In the genomic region with DNA sequence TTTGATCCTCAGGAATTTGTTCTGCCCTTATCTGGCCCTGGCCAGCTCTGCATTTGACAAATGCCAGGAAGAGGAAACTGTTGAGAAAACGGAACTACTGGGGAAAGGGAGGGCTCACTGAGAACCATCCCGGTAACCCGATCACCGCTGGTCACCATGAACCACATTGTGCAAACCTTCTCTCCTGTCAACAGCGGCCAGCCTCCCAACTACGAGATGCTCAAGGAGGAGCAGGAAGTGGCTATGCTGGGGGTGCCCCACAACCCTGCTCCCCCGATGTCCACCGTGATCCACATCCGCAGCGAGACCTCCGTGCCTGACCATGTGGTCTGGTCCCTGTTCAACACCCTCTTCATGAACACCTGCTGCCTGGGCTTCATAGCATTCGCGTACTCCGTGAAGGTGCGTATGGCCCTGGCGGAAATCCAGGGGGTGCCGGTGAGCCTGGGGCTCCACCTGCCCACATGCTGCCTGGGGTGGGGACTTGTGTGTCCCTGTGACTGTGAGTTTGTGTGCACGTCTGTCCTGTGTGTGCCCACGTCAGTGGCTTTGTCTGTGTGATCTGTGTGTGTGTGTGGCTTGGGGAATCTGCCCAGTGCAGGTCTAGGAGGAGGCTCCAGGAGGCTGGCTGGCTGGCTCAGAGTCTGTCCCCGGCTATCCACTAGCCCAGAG, we compare ENCODE assay signal across 8 cellular contexts. TPM values are rescaled to one million over a fixed set of nuclear protein-coding genes. Genes with fewer than 3 reads are reported as not detected.
DNase-seq lines count a peak whose midpoint lies in the region; ATAC-seq, FAIRE-seq and TF ChIP-seq lines count a peak whose summit lies in the region.
"Not testable (repeated sequence)": the region's sequence is repeated elsewhere in the genome, so short reads cannot be mapped to it uniquely, and the experiment has no call there.

No MANE protein-coding gene starts in this region.

- H3K27ac ChIP-seq in KOPT-K1 (ENCODE audit: low read depth, low read length, poor library complexity, severe bottlenecking) (peak overlapping the region; percentile 23), endothelial cell of umbilical vein (ENCODE audit: insufficient read depth, low read depth, low read length) (peak overlapping the region; percentile 6), layer of hippocampus (ENCODE audit: low read depth, low read length) (peak overlapping the region; percentile 49), psoas muscle (peak overlapping the region; percentile 55), uterus (peak overlapping the region; percentile 88 to 93)

- peak; percentile 94 for FAIRE-seq in endothelial cell of umbilical vein (lab: Jason Lieb, UNC)

- in situ Hi-C loops in SK-MEL-5 (cut with HindIII; ENCODE audit: low pct_unique_long_range_greater_than_20kb, low sequenced_read_pairs): not testable (repeated sequence)

- H3K27ac Mint-ChIP-seq in activated naive CD4-positive, alpha-beta T cell treated with anti-CD3 and anti-CD28 coated beads for 36 hours: peak overlapping the region; percentile 97

- H3K36me3 ChIP-seq in GM06990 (ENCODE audit: control insufficient read depth, insufficient read depth, low read length); KOPT-K1 (ENCODE audit: insufficient read depth, low read length); endothelial cell of umbilical vein (ENCODE audit: control insufficient read depth in 2 of 2, extremely low read depth in 1 of 2, insufficient read depth in 2 of 2, low read length in 2 of 2); psoas muscle (ENCODE audit: insufficient read depth in 1 of 2, low read depth in 1 of 2); uterus: not testable (repeated sequence)

- dilution Hi-C loops in endothelial cell of umbilical vein (cut with MboI; ENCODE audit: extremely low pct_ligation_motif_present, low sequenced_read_pairs): not testable (repeated sequence)

- TSS peak; percentile 98 for BruUV-seq in endothelial cell of umbilical vein (replicated peaks; lab: Mats Ljungman, UMichigan)

- H4K20me1 ChIP-seq in endothelial cell of umbilical vein (replicated peaks; ENCODE audit: control insufficient read depth, extremely low read depth, insufficient read depth, low read length): not testable (repeated sequence)

- not testable (repeated sequence) for H3K9me3 ChIP-seq in KOPT-K1 (ENCODE audit: insufficient read depth, low read length, poor library complexity, severe bottlenecking); endothelial cell of umbilical vein (replicated peaks; ENCODE audit: control insufficient read depth, insufficient read depth, low read length); psoas muscle; uterus

- peak; percentile 90 for TF ChIP-seq POLR2A in endothelial cell of umbilical vein (IDR thresholded peaks at IDR 0.05; ENCODE audit: low read depth, low read length)
- peak; percentile 73 for TF ChIP-seq POLR2A in uterus (IDR thresholded peaks at IDR 0.05)

- TF ChIP-seq CTCF in GM06990 (IDR thresholded peaks at IDR 0.05; ENCODE audit: insufficient read depth, low read length, poor library complexity, severe bottlenecking); endothelial cell of umbilical vein (IDR thresholded peaks at IDR 0.05; ENCODE audit: extremely low read depth in 1 of 2, insufficient read depth in 1 of 2, low read depth in 1 of 2, low read length in 2 of 2); psoas muscle (IDR thresholded peaks at IDR 0.05): not testable (repeated sequence)
- peak in 2 of 4 experiments; percentile 12 to 32 for TF ChIP-seq CTCF in uterus (IDR thresholded peaks at IDR 0.05)

- H3K79me2 ChIP-seq in endothelial cell of umbilical vein (ENCODE audit: control insufficient read depth, insufficient read depth, low read length): peaks cover 13% of the 10 kb centered on the region

- DNase-seq in GM06990 (ENCODE audit: extremely low read depth, insufficient read length) (peak; percentile 67), SK-MEL-5 (ENCODE audit: low read depth, low spot score) (peak; percentile 38), endothelial cell of umbilical vein (ENCODE audit: low read depth, low spot score) (peak; percentile 71), psoas muscle (peak; percentile 78 to 85), uterus (peak; percentile 81 to 86)
- peak; percentile 80 for DNase-seq in activated naive CD4-positive, alpha-beta T cell treated with anti-CD3 and anti-CD28 coated beads for 36 hours

- peak overlapping the region; percentile 14 for H2AFZ ChIP-seq in endothelial cell of umbilical vein (ENCODE audit: low read depth, low read length)

- CTCF ChIA-PET in activated naive CD4-positive, alpha-beta T cell treated with anti-CD3 and anti-CD28 coated beads for 36 hours (lab: Charles Lee): interaction anchor here (0.8 to 5.6 kb wide), 6 partner anchors 9 to 57 kb away, joined by 4 to 81 read pairs (median 16); no protein-coding TSS in a partner anchor
- CTCF ChIA-PET in endothelial cell of umbilical vein (lab: Charles Lee): interaction anchor here (0.8 to 4.3 kb wide), 6 partner anchors 9 to 140 kb away, joined by 3 to 79 read pairs (median 10); a partner anchor contains a TSS

- POLR2A ChIA-PET in endothelial cell of umbilical vein (lab: Charles Lee): interaction anchor here (1.0 kb wide), 1 partner anchor 47 kb away, joined by 7 read pairs; no protein-coding TSS in a partner anchor

- peaks cover 23% of the 10 kb centered on the region for H3K36me3 Mint-ChIP-seq in activated naive CD4-positive, alpha-beta T cell treated with anti-CD3 and anti-CD28 coated beads for 36 hours (ENCODE audit: low read depth)

- H3K4me2 ChIP-seq in endothelial cell of umbilical vein (ENCODE audit: insufficient read depth, low read length): peak overlapping the region; percentile 84

- H3K4me1 ChIP-seq in endothelial cell of umbilical vein (ENCODE audit: control insufficient read depth, extremely low read depth, insufficient read depth, low read length): peaks cover 15% of the 10 kb centered on the region
- H3K4me1 ChIP-seq in psoas muscle, uterus: not testable (repeated sequence)

- not testable (repeated sequence) for H3K27me3 ChIP-seq in GM06990 (replicated peaks; ENCODE audit: control insufficient read depth, insufficient read depth, low read length); endothelial cell of umbilical vein (ENCODE audit: control insufficient read depth in 2 of 2, insufficient read depth in 2 of 2, low read length in 2 of 2); layer of hippocampus (ENCODE audit: control insufficient read depth, insufficient read depth, low read length); uterus
- peaks cover 0 to 14% (median 0%) of the 10 kb centered on the region in 3 donors for H3K27me3 ChIP-seq in psoas muscle (ENCODE audit: insufficient read depth in 3 of 3, low read length in 2 of 3)

- H3K4me3 ChIP-seq in GM06990 (replicated peaks; ENCODE audit: low read depth, low read length): peak overlapping the region; percentile 60
- peak overlapping the region; percentile 10 to 70 (median 45) for H3K4me3 ChIP-seq in endothelial cell of umbilical vein (replicated peaks in 1 of 3; ENCODE audit: insufficient read depth in 1 of 3, low read depth in 1 of 3, low read length in 3 of 3)
- peak overlapping the region; percentile 67 for H3K4me3 ChIP-seq in psoas muscle
- H3K4me3 ChIP-seq in uterus: peak overlapping the region; percentile 44 to 52

- peak overlapping the region; percentile 13 for H3K9ac ChIP-seq in endothelial cell of umbilical vein (replicated peaks; ENCODE audit: extremely low read depth, insufficient read depth, low read length)

- peak overlapping the region; percentile 96 for H3K4me3 Mint-ChIP-seq in activated naive CD4-positive, alpha-beta T cell treated with anti-CD3 and anti-CD28 coated beads for 36 hours

- WGBS in psoas muscle, 3 donors: 4 to 7% (median 5%) methylated on average over 19 to 20 of the region's 20 CpGs

- not testable (repeated sequence) for H3K9me3 Mint-ChIP-seq in activated naive CD4-positive, alpha-beta T cell treated with anti-CD3 and anti-CD28 coated beads for 36 hours

- H3K4me1 Mint-ChIP-seq in activated naive CD4-positive, alpha-beta T cell treated with anti-CD3 and anti-CD28 coated beads for 36 hours (ENCODE audit: low read depth): peaks cover 35% of the 10 kb centered on the region

- H3K9me1 ChIP-seq in endothelial cell of umbilical vein (replicated peaks; ENCODE audit: control insufficient read depth, extremely low read depth, insufficient read depth, low read length): not testable (repeated sequence)

- intact Hi-C loops in activated naive CD4-positive, alpha-beta T cell treated with anti-CD3 and anti-CD28 coated beads for 36 hours (cut with micrococcal nuclease): loop anchor here (2.0 to 10.0 kb wide), 2 partner anchors 19 to 417 kb away; a partner anchor contains a TSS
- intact Hi-C loops in endothelial cell of umbilical vein (cut with micrococcal nuclease): loop anchor here (1.0 to 5.0 kb wide), 4 partner anchors 48 to 209 kb away; a partner anchor contains a TSS
- intact Hi-C loops in psoas muscle (cut with DNase I); uterus (cut with DNase I; ENCODE audit: low total_unique reads): not testable (repeated sequence)

- peak; percentile 52 to 67 (median 65) for ATAC-seq in psoas muscle

- not testable (repeated sequence) for H3K27me3 Mint-ChIP-seq in activated naive CD4-positive, alpha-beta T cell treated with anti-CD3 and anti-CD28 coated beads for 36 hours (ENCODE audit: low read depth)

RNA-seq across cellular contexts. Expression of a gene that starts 0.6 kb away (rescaled TPM):
- total RNA-seq in SK-MEL-5 (2014; rRNA removed; shearing (Covaris generic)): 4.2 and 8.0 TPM in 2 replicates
- polyA plus RNA-seq in SK-MEL-5 (2015; cell fraction: cytosol; rRNA removed): 13.3 and 23.9 TPM in 2 replicates
- 3.2 TPM in 1 of 2 replicates, not detected in the other for polyA plus RNA-seq in SK-MEL-5 (2015; cell fraction: nucleus; rRNA removed)
- total RNA-seq in activated naive CD4-positive, alpha-beta T cell treated with anti-CD3 and anti-CD28 coated beads for 36 hours: 100 to 1,000 TPM; 760 to 802 TPM
- total RNA-seq in endothelial cell of umbilical vein (219 and 263 TPM in 2 replicates), psoas muscle (100 to 1,000 TPM; 131 to 161 (median 136) TPM), uterus (100 to 1,000 TPM in 3 of 4 donors, 10 to 100 TPM in 1; 27.8 to 926 (median 269) TPM)
- polyA plus RNA-seq in endothelial cell of umbilical vein (1,135 and 1,428 TPM in 2 replicates), psoas muscle (100 to 1,000 TPM; 109 to 371 (median 181) TPM)
- 681 and 696 TPM in 2 replicates for polyA plus RNA-seq in endothelial cell of umbilical vein (2011; cell fraction: cytosol; rRNA removed)
- 144 and 187 TPM in 2 replicates for polyA plus RNA-seq in endothelial cell of umbilical vein (2011; cell fraction: nucleus; rRNA removed)
- polyA plus RNA-seq in endothelial cell of umbilical vein (2012): 576 and 617 TPM in 2 replicates
- polyA minus RNA-seq in endothelial cell of umbilical vein: 371 and 437 TPM in 2 replicates
- polyA minus RNA-seq in endothelial cell of umbilical vein (2011; cell fraction: cytosol; rRNA and poly(A)+ RNA removed): 132 TPM
- 35.2 and 49.4 TPM in 2 replicates for polyA minus RNA-seq in endothelial cell of umbilical vein (2011; cell fraction: nucleus; rRNA and poly(A)+ RNA removed)

RNA-seq across cellular contexts. Expression of a gene that starts 5.7 kb away (rescaled TPM):
- 0.32 and 0.79 TPM in 2 replicates for total RNA-seq in SK-MEL-5 (2014; rRNA removed; shearing (Covaris generic))
- 0.23 and 0.33 TPM in 2 replicates for polyA plus RNA-seq in SK-MEL-5 (2015; cell fraction: cytosol; rRNA removed)
- 1.2 TPM in 1 of 2 replicates, not detected in the other for polyA plus RNA-seq in SK-MEL-5 (2015; cell fraction: nucleus; rRNA removed)
- total RNA-seq in activated naive CD4-positive, alpha-beta T cell treated with anti-CD3 and anti-CD28 coated beads for 36 hours: 100 to 1,000 TPM; 359 to 378 TPM
- total RNA-seq in endothelial cell of umbilical vein: 4.0 and 11.5 TPM in 2 replicates
- polyA plus RNA-seq in endothelial cell of umbilical vein: 24.6 and 34.1 TPM in 2 replicates
- 16.0 and 16.3 TPM in 2 replicates for polyA plus RNA-seq in endothelial cell of umbilical vein (2011; cell fraction: cytosol; rRNA removed)
- polyA plus RNA-seq in endothelial cell of umbilical vein (2011; cell fraction: nucleus; rRNA removed): 3.6 and 5.7 TPM in 2 replicates
- 4.2 and 10.0 TPM in 2 replicates for polyA plus RNA-seq in endothelial cell of umbilical vein (2012)
- 29.1 and 50.9 TPM in 2 replicates for polyA minus RNA-seq in endothelial cell of umbilical vein
- 128 TPM for polyA minus RNA-seq in endothelial cell of umbilical vein (2011; cell fraction: cytosol; rRNA and poly(A)+ RNA removed)
- 0.72 and 3.4 TPM in 2 replicates for polyA minus RNA-seq in endothelial cell of umbilical vein (2011; cell fraction: nucleus; rRNA and poly(A)+ RNA removed)
- total RNA-seq in psoas muscle: 100 to 1,000 TPM in 1 of 4 donors, 10 to 100 TPM in 3; 44.0 to 105 (median 71.3) TPM
- 100 to 1,000 TPM in 1 of 3 donors, 10 to 100 TPM in 2; 39.7 to 107 (median 69.7) TPM for polyA plus RNA-seq in psoas muscle
- 100 to 1,000 TPM in 2 of 4 donors, 10 to 100 TPM in 2; 13.4 to 672 (median 239) TPM for total RNA-seq in uterus

RNA-seq across cellular contexts. Expression of a gene that starts 8.8 kb away (rescaled TPM):
- total RNA-seq in SK-MEL-5 (2014; rRNA removed; shearing (Covaris generic)): not detected in 2 replicates
- polyA plus RNA-seq in SK-MEL-5 (2015; cell fraction: cytosol; rRNA removed): not detected in 2 replicates
- not detected in 2 replicates for polyA plus RNA-seq in SK-MEL-5 (2015; cell fraction: nucleus; rRNA removed)
- not detected for total RNA-seq in activated naive CD4-positive, alpha-beta T cell treated with anti-CD3 and anti-CD28 coated beads for 36 hours
- not detected in 2 replicates for total RNA-seq in endothelial cell of umbilical vein
- not detected in 2 replicates for polyA plus RNA-seq in endothelial cell of umbilical vein
- not detected in 2 replicates for polyA plus RNA-seq in endothelial cell of umbilical vein (2011; cell fraction: cytosol; rRNA removed)
- polyA plus RNA-seq in endothelial cell of umbilical vein (2011; cell fraction: nucleus; rRNA removed): not detected in 2 replicates
- not detected in 2 replicates for polyA plus RNA-seq in endothelial cell of umbilical vein (2012)
- not detected in 2 replicates for polyA minus RNA-seq in endothelial cell of umbilical vein
- polyA minus RNA-seq in endothelial cell of umbilical vein (2011; cell fraction: cytosol; rRNA and poly(A)+ RNA removed): not detected
- polyA minus RNA-seq in endothelial cell of umbilical vein (2011; cell fraction: nucleus; rRNA and poly(A)+ RNA removed): not detected in 2 replicates
- total RNA-seq in psoas muscle: not detected
- polyA plus RNA-seq in psoas muscle: not detected
- total RNA-seq in uterus: not detected

RNA-seq across cellular contexts. Expression of a gene that starts 12.5 kb away (rescaled TPM):
- total RNA-seq in SK-MEL-5 (2014; rRNA removed; shearing (Covaris generic)): 30.3 and 40.0 TPM in 2 replicates
- 115 and 191 TPM in 2 replicates for polyA plus RNA-seq in SK-MEL-5 (2015; cell fraction: cytosol; rRNA removed)
- polyA plus RNA-seq in SK-MEL-5 (2015; cell fraction: nucleus; rRNA removed): 13.4 and 25.1 TPM in 2 replicates
- total RNA-seq in activated naive CD4-positive, alpha-beta T cell treated with anti-CD3 and anti-CD28 coated beads for 36 hours: 10 to 100 TPM; 54.5 to 56.6 TPM
- total RNA-seq in endothelial cell of umbilical vein: 323 and 416 TPM in 2 replicates
- polyA plus RNA-seq in endothelial cell of umbilical vein: 950 and 1,150 TPM in 2 replicates
- polyA plus RNA-seq in endothelial cell of umbilical vein (2011; cell fraction: cytosol; rRNA removed): 508 and 687 TPM in 2 replicates
- 108 and 156 TPM in 2 replicates for polyA plus RNA-seq in endothelial cell of umbilical vein (2011; cell fraction: nucleus; rRNA removed)
- polyA plus RNA-seq in endothelial cell of umbilical vein (2012): 954 and 1,155 TPM in 2 replicates
- 307 and 358 TPM in 2 replicates for polyA minus RNA-seq in endothelial cell of umbilical vein
- polyA minus RNA-seq in endothelial cell of umbilical vein (2011; cell fraction: cytosol; rRNA and poly(A)+ RNA removed): 507 TPM
- polyA minus RNA-seq in endothelial cell of umbilical vein (2011; cell fraction: nucleus; rRNA and poly(A)+ RNA removed): 50.7 and 85.4 TPM in 2 replicates
- 100 to 1,000 TPM; 136 to 234 (median 202) TPM for total RNA-seq in psoas muscle
- polyA plus RNA-seq in psoas muscle: 100 to 1,000 TPM; 186 to 557 (median 260) TPM
- 1,000 to 10,000 TPM in 1 of 4 donors, 100 to 1,000 TPM in 2, 10 to 100 TPM in 1; 22.2 to 1,343 (median 242) TPM for total RNA-seq in uterus

RNA-seq across cellular contexts. Expression of a gene that starts 19.2 kb away (rescaled TPM):
- total RNA-seq in SK-MEL-5 (2014; rRNA removed; shearing (Covaris generic)): 12.6 and 14.9 TPM in 2 replicates
- 8.0 and 12.0 TPM in 2 replicates for polyA plus RNA-seq in SK-MEL-5 (2015; cell fraction: cytosol; rRNA removed)
- 519 and 573 TPM in 2 replicates for polyA plus RNA-seq in SK-MEL-5 (2015; cell fraction: nucleus; rRNA removed)
- 100 to 1,000 TPM in 1 of 2 experiments, 10 to 100 TPM in 1; 99.6 to 101 TPM for total RNA-seq in activated naive CD4-positive, alpha-beta T cell treated with anti-CD3 and anti-CD28 coated beads for 36 hours
- total RNA-seq in endothelial cell of umbilical vein (42.4 and 48.1 TPM in 2 replicates), psoas muscle (1 to 10 TPM; 2.9 to 5.1 (median 3.9) TPM), uterus (10 to 100 TPM in 3 of 4 donors, 1 to 10 TPM in 1; 7.9 to 29.1 (median 14.2) TPM)
- polyA plus RNA-seq in endothelial cell of umbilical vein (31.6 and 37.9 TPM in 2 replicates), psoas muscle (1 to 10 TPM; 2.7 to 8.6 (median 4.0) TPM)
- 6.3 and 10.3 TPM in 2 replicates for polyA plus RNA-seq in endothelial cell of umbilical vein (2011; cell fraction: cytosol; rRNA removed)
- polyA plus RNA-seq in endothelial cell of umbilical vein (2011; cell fraction: nucleus; rRNA removed): 302 and 379 TPM in 2 replicates
- 14.3 and 31.3 TPM in 2 replicates for polyA plus RNA-seq in endothelial cell of umbilical vein (2012)
- polyA minus RNA-seq in endothelial cell of umbilical vein: 12.9 and 13.3 TPM in 2 replicates
- 0.61 TPM for polyA minus RNA-seq in endothelial cell of umbilical vein (2011; cell fraction: cytosol; rRNA and poly(A)+ RNA removed)
- 19.8 and 36.7 TPM in 2 replicates for polyA minus RNA-seq in endothelial cell of umbilical vein (2011; cell fraction: nucleus; rRNA and poly(A)+ RNA removed)

Comparison
In these comparisons a context has a peak if more than half of its experiments do, and no peak if none do; other contexts are left out.
1. Peak in every context shown above with its lines: DNase-seq, ATAC-seq, H3K4me3 ChIP-seq and H3K27ac ChIP-seq.
2. H3K27ac ChIP-seq: peak in every context shown above with its lines; median percentile 90 in uterus; 55 in psoas muscle; 49 in layer of hippocampus; 23 in KOPT-K1; 6 in endothelial cell of umbilical vein.